Comparison of ENCODE assay signal across 24 cellular contexts in genomic region chr9:89547000-89547399, GRCh38.
"Had no signal": no experiment of that assay in that cellular context is flagged by ENCODE, and none has a peak within 500 bp of the region (broad histone marks: within the 10 kb centered on the region; RNA-seq: fewer than 3 reads in every experiment).

No MANE protein-coding gene starts in this region.

- H3K4me3 ChIP-seq: stomach, suprapubic skin, testis, thoracic aorta, thyroid gland, tibial artery, tibial nerve, transverse colon, upper lobe of left lung, upper lobe of right lung, uterus, vagina had no signal

- DNase-seq: stimulated activated CD4-positive, alpha-beta T cell treated with anti-CD3 and anti-CD28 coated beads, Interleukin-2, amount 100 ng/mL, for 48 hours; stimulated activated CD4-positive, alpha-beta T cell treated with anti-CD3 and anti-CD28 coated beads, Interleukin-4, amount 100 ng/mL, for 1 hour; stimulated activated CD4-positive, alpha-beta T cell treated with anti-CD3 and anti-CD28 coated beads, Interleukin-4, amount 100 ng/mL, for 24 hours; stimulated activated CD4-positive, alpha-beta T cell treated with anti-CD3 and anti-CD28 coated beads, Interleukin-4, amount 100 ng/mL, for 4 hours; stimulated activated CD8-positive, alpha-beta memory T cell treated with anti-CD3 and anti-CD28 coated beads, Interleukin-4, amount 100 ng/mL, for 48 hours; stimulated activated naive B cell treated with anti-CD40 and anti-IgM and Interleukin-4, amounts not matched to agents 10 μg/mL and 1 μg/mL and 100 μg/mL, for 72 hours; stimulated activated naive CD4-positive, alpha-beta T cell; stimulated activated naive CD4-positive, alpha-beta T cell treated with Interleukin-2 at 50 U/mL for 16 hours; stimulated activated naive CD8-positive, alpha-beta T cell treated with anti-CD3 and anti-CD28 coated beads, Interleukin-15, amount 100 ng/mL, for 72 hours; stimulated activated naive CD8-positive, alpha-beta T cell treated with anti-CD3 and anti-CD28 coated beads, Interleukin-15, Interleukin-2, amounts not matched to agents 100 U/mL and 50 U/mL, for 24 hours; stomach; substantia nigra; testis; thyroid gland; tibial artery; transverse colon; trophoblast cell; upper lobe of left lung; upper lobe of right lung; uterus had no signal

- H3K4me1 ChIP-seq: thyroid gland, tibial artery, tibial nerve, upper lobe of left lung, upper lobe of right lung, uterus had no signal

- H3K36me3 ChIP-seq: stomach, suprapubic skin, thoracic aorta, thyroid gland, tibial artery, tibial nerve, transverse colon, upper lobe of left lung, upper lobe of right lung, uterus, vagina had no signal

- H3K9me3 ChIP-seq: suprapubic skin, testis, thyroid gland, upper lobe of right lung, vagina had no signal

- H3K27ac ChIP-seq: stomach, suprapubic skin, testis, thoracic aorta, thyroid gland, tibial artery, tibial nerve, transverse colon, upper lobe of left lung, upper lobe of right lung, uterus, vagina had no signal
